In genomic region chr4:182137343-182137742, GRCh38 we compare ENCODE assay signal across 18 cellular contexts.
DNase-seq lines count a peak whose midpoint lies in the region; ATAC-seq and TF ChIP-seq lines count a peak whose summit lies in the region.
"Had no signal": no experiment of that assay in that cellular context is flagged by ENCODE, and none has a peak within 500 bp of the region (broad histone marks: within the 10 kb centered on the region; RNA-seq: fewer than 3 reads in every experiment).

No MANE protein-coding gene starts in this region.

- peaks cover 3% of the 10 kb centered on the region; the same call in 1 of the 2 replicates for H3F3A ChIP-seq in GM23338 (replicated peaks; ENCODE audit: low read depth)

- H3K9me3 ChIP-seq in osteoblast (ENCODE audit: low read depth, low read length) (no peaks in the 10 kb centered on the region), mesenchymal stem cell (ENCODE audit: control insufficient read depth, low read length) (no peaks in the 10 kb centered on the region)

- peaks cover 31% of the 10 kb centered on the region for H3K4me1 ChIP-seq in GM23338 (ENCODE audit: insufficient read depth)
- H3K4me1 ChIP-seq in osteoblast (ENCODE audit: insufficient read depth, low read length) = no peaks in the 10 kb centered on the region
- peaks cover 14% of the 10 kb centered on the region for H3K4me1 ChIP-seq in mesenchymal stem cell (ENCODE audit: control insufficient read depth, insufficient read depth, low read depth, low read length)

- H3K79me1 ChIP-seq in mesenchymal stem cell (replicated peaks; ENCODE audit: low read length, poor library complexity, severe bottlenecking) = peaks cover 17% of the 10 kb centered on the region

- no peak overlapping the region for H3K23ac ChIP-seq in mesenchymal stem cell (ENCODE audit: low read length in 2 of 2)

- H2AK5ac ChIP-seq in mesenchymal stem cell (ENCODE audit: low read length, severe bottlenecking) = no peak overlapping the region

- H3K27ac ChIP-seq in GM23338 (ENCODE audit: low read depth) (no peak overlapping the region), brain microvascular endothelial cell (no peak overlapping the region), osteoblast (ENCODE audit: low read depth, low read length) (no peak overlapping the region), mesenchymal stem cell (ENCODE audit: low read length, poor library complexity, severe bottlenecking) (no peak overlapping the region)
- H3K27ac ChIP-seq: HL-60, PC-9 had no signal

- in situ Hi-C loops in brain microvascular endothelial cell (cut with HindIII; ENCODE audit: low pct_ligation_motif_present, low sequenced_read_pairs) = no loop called here

- H3K14ac ChIP-seq in mesenchymal stem cell (ENCODE audit: low read length in 2 of 2) = no peak overlapping the region

- H4K8ac ChIP-seq in mesenchymal stem cell (ENCODE audit: low read length) = no peak overlapping the region

- no peak for ATAC-seq in GM23338

- 78% methylated on average over 4 of the region's 4 CpGs for WGBS in mesenchymal stem cell

- no peak overlapping the region for H3K18ac ChIP-seq in mesenchymal stem cell (ENCODE audit: low read depth in 1 of 2, low read length in 2 of 2)

- no peak overlapping the region for H2BK12ac ChIP-seq in mesenchymal stem cell (ENCODE audit: low read length in 2 of 2)

- no peak for DNase-seq in GM23338 (ENCODE audit: low spot score)
- DNase-seq in NCI-H146 treated with DMSO at 0.1 percent for 48 hours (lab: John Stamatoyannopoulos, UW; ENCODE audit: unreplicated experiment) = peak; percentile 86
- DNase-seq in brain microvascular endothelial cell = peak; percentile 41
- peak; percentile 23 for DNase-seq in osteoblast (ENCODE audit: insufficient read length, low spot score, missing footprints)
- no peak for DNase-seq in cortex of kidney (lab: John Stamatoyannopoulos, UW)
- DNase-seq in COR-L47 (lab: John Stamatoyannopoulos, UW) = no peak
- DNase-seq in mesenchymal stem cell = no peak
- DNase-seq in GOT3 (lab: John Stamatoyannopoulos, UW) = no peak
- DNase-seq: AML-193, Calu3, DMS79, HCEC 1CT, NCI-H1105 treated with DMSO at 0.1 percent for 48 hours, NCI-H2081, NCI-H510A treated with DMSO at 0.1 percent for 48 hours, PC-9 had no signal

- H3K4me2 ChIP-seq in GM23338 (peak overlapping the region; percentile 44), osteoblast (ENCODE audit: insufficient read depth, low read length) (no peak overlapping the region), mesenchymal stem cell (ENCODE audit: low read length, poor library complexity, severe bottlenecking) (no peak overlapping the region)
- H3K4me2 ChIP-seq: PC-9 had no signal

- no peak overlapping the region for H3K4me3 Mint-ChIP-seq in GM23338

- no peak overlapping the region for H3K4ac ChIP-seq in mesenchymal stem cell (ENCODE audit: low read depth in 1 of 2, low read length in 2 of 2)

- no peaks in the 10 kb centered on the region for H3K9me2 ChIP-seq in GM23338 (ENCODE audit: insufficient read depth)

- TF ChIP-seq CTCF in GM23338 (conservative IDR thresholded peaks at IDR 0.05; ENCODE audit: low read depth in 2 of 2) (no peak), brain microvascular endothelial cell (IDR thresholded peaks at IDR 0.05; ENCODE audit: low read depth, low read length, missing control alignments) (no peak), osteoblast (IDR thresholded peaks at IDR 0.05; ENCODE audit: extremely low read depth, low read depth, low read length) (no peak)

- H3K36me3 ChIP-seq in GM23338 (ENCODE audit: insufficient read depth) = no peaks in the 10 kb centered on the region
- no peaks in the 10 kb centered on the region for H3K36me3 ChIP-seq in brain microvascular endothelial cell (replicated peaks)
- no peaks in the 10 kb centered on the region for H3K36me3 ChIP-seq in osteoblast (ENCODE audit: insufficient read depth, low read length)
- H3K36me3 ChIP-seq in mesenchymal stem cell (ENCODE audit: control insufficient read depth in 1 of 2, insufficient read depth in 2 of 2, low read depth in 1 of 2, low read length in 2 of 2) = peaks cover 0 to 11% of the 10 kb centered on the region in 2 experiments

- no peak overlapping the region for H2AFZ ChIP-seq in GM23338
- H2AFZ ChIP-seq in osteoblast (ENCODE audit: low read length) = no peak overlapping the region
- no peak overlapping the region for H2AFZ ChIP-seq in mesenchymal stem cell (ENCODE audit: low read depth, low read length)
- H2AFZ ChIP-seq: PC-9 had no signal

- no peak overlapping the region for H2BK15ac ChIP-seq in mesenchymal stem cell (ENCODE audit: low read depth, poor library complexity, severe bottlenecking)

- H3K27me3 ChIP-seq in GM23338 (ENCODE audit: insufficient read depth) (peaks cover 38% of the 10 kb centered on the region), brain microvascular endothelial cell (replicated peaks) (no peaks in the 10 kb centered on the region), osteoblast (ENCODE audit: insufficient read depth, low read length) (no peaks in the 10 kb centered on the region), mesenchymal stem cell (ENCODE audit: control insufficient read depth in 1 of 2, insufficient read depth in 1 of 2, low read length in 2 of 2) (peaks cover 3 to 4% of the 10 kb centered on the region in 2 experiments)

- no peak overlapping the region for H4K91ac ChIP-seq in mesenchymal stem cell (ENCODE audit: low read length)

- no peak overlapping the region for H3K27ac Mint-ChIP-seq in GM23338
- H3K27ac Mint-ChIP-seq: CD14-positive monocyte had no signal

- H2BK5ac ChIP-seq in mesenchymal stem cell (ENCODE audit: low read depth, low read length, poor library complexity, severe bottlenecking) = no peak overlapping the region

- no peaks in the 10 kb centered on the region for H4K20me1 ChIP-seq in GM23338 (replicated peaks; ENCODE audit: insufficient read depth)
- H4K20me1 ChIP-seq in osteoblast (ENCODE audit: insufficient read depth, low read length) = no peaks in the 10 kb centered on the region

- H3K9me3 Mint-ChIP-seq in GM23338 = no peaks in the 10 kb centered on the region

- H3K4me3 ChIP-seq in GM23338 (no peak overlapping the region), brain microvascular endothelial cell (ENCODE audit: low read depth, low read length) (no peak overlapping the region), osteoblast (ENCODE audit: insufficient read depth, low read length) (no peak overlapping the region), mesenchymal stem cell (ENCODE audit: insufficient read depth in 1 of 2, low read depth in 1 of 2, low read length in 2 of 2) (no peak overlapping the region)
- H3K4me3 ChIP-seq: PC-9 had no signal

- H3K36me3 Mint-ChIP-seq in GM23338 (ENCODE audit: low read depth) = peaks cover 5% of the 10 kb centered on the region; the same call in 1 of the 3 replicates

- no peak overlapping the region for H2BK120ac ChIP-seq in mesenchymal stem cell (ENCODE audit: low read depth, low read length)

- peaks cover 22% of the 10 kb centered on the region for H3K27me3 Mint-ChIP-seq in GM23338 (ENCODE audit: insufficient read depth, low read depth, poor library complexity)

- H3K79me2 ChIP-seq in GM23338 (replicated peaks; ENCODE audit: insufficient read depth) (no peaks in the 10 kb centered on the region; the same call in 1 of the 2 replicates), osteoblast (ENCODE audit: insufficient read depth, low read length) (no peaks in the 10 kb centered on the region)

- peaks cover 39% of the 10 kb centered on the region for H3K4me1 Mint-ChIP-seq in GM23338
- H3K4me1 Mint-ChIP-seq: CD14-positive monocyte had no signal

- no peak overlapping the region for H3K9ac ChIP-seq in mesenchymal stem cell (ENCODE audit: low read length)

TF ChIP-seq in GM23338, 12 proteins besides CTCF, POLR2A, EP300 and RAD21 (continues in another document):
- TF ChIP-seq ZNF331 (CRISPR knock-in tag; IDR thresholded peaks at IDR 0.05; ENCODE audit: low read depth) = no peak
- no peak for TF ChIP-seq NANOG (IDR thresholded peaks at IDR 0.05; ENCODE audit: borderline replicate concordance)
- TF ChIP-seq JUNB (IDR thresholded peaks at IDR 0.05; ENCODE audit: unreplicated experiment) = no peak
- TF ChIP-seq STAT1 (IDR thresholded peaks at IDR 0.05; ENCODE audit: unreplicated experiment) = no peak
- no peak for TF ChIP-seq ZNF114 (CRISPR knock-in tag; IDR thresholded peaks at IDR 0.05)
- TF ChIP-seq CREB1 (CRISPR knock-in tag; IDR thresholded peaks at IDR 0.05; ENCODE audit: low read depth) = no peak

Comparison
In these comparisons a context has a peak if more than half of its experiments do, and no peak if none do; other contexts are left out.
1. DNase-seq: peak in NCI-H146 treated with DMSO at 0.1 percent for 48 hours (single experiment), brain microvascular endothelial cell (single experiment) and osteoblast (single experiment); none in GM23338 (single experiment), cortex of kidney (single experiment), COR-L47 (single experiment), mesenchymal stem cell (single experiment) and GOT3 (single experiment).